1 cellular context compared by ENCODE assay signal in the genomic region with DNA sequence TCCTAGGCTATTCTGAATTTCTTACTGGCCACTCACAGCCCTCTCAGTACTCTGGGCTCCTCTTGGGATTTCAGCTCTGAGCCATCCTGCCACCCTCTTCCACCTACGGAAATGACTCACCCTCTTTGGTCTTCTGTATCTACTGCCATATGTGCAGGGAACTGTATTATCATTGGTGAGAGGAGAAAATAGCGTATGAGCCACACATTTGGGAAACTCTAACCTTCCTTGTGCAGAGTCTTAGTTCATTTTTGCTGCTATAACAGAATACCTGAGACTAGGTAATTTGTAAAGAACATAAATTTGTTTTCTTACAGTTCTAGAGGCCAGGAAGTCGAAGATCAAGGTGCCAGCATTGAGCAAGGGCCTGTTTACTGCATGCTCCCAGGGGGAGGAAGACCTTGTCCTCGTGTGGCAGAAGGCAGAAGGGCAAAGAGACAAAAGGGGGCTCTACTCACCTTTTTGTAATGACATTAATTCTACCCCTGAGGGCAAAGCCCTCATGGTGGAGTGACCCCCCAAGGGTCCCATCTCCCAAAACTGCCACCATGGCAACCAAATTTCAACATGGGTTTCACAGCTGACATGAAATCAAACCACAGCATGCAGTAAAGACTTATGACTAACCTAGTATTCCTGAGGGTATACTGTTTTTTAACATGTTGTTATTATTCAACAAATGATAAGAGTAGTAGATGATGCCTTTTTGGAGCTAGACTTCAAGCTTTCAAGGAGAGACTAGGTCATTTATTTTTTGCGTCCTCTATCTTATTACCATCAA.
TF ChIP-seq lines count a peak whose summit lies in the region.

No MANE protein-coding gene starts in this region.

TF ChIP-seq in H1, 55 proteins besides CTCF, POLR2A, EP300 and RAD21:
- TF ChIP-seq ZNF274 (IDR thresholded peaks at IDR 0.05; ENCODE audit: borderline replicate concordance, extremely low read depth, low read length) (no peak), JUND (IDR thresholded peaks at IDR 0.05; ENCODE audit: low read length) (peak; percentile 43; the same call in 1 of the 2 replicates), BRCA1 (IDR thresholded peaks at IDR 0.05; ENCODE audit: low read depth, low read length) (no peak), RFX5 (IDR thresholded peaks at IDR 0.05; ENCODE audit: borderline replicate concordance, low read depth, low read length) (no peak), CHD1 (IDR thresholded peaks at IDR 0.05; ENCODE audit: low read depth, low read length) (no peak), FOSL1 (IDR thresholded peaks at IDR 0.05; ENCODE audit: insufficient read depth, low read depth, low read length) (no peak), MAFK (IDR thresholded peaks at IDR 0.05; ENCODE audit: low read depth, low read length) (no peak)
- TF ChIP-seq, protein P1, sequence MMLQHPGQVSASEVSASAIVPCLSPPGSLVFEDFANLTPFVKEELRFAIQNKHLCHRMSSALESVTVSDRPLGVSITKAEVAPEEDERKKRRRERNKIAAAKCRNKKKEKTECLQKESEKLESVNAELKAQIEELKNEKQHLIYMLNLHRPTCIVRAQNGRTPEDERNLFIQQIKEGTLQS (IDR thresholded peaks at IDR 0.05; ENCODE audit: insufficient read depth, low read depth, low read length): no peak
